ENCODE assay signal across 1 cellular context in genomic region chr12:120659151-120659525, GRCh38.
TF ChIP-seq lines count a peak whose summit lies in the region.

No MANE protein-coding gene starts in this region.

TF ChIP-seq in H1, 55 proteins besides CTCF, POLR2A, EP300 and RAD21:
- TF ChIP-seq ATF3 (IDR thresholded peaks at IDR 0.05; ENCODE audit: insufficient read depth, low read depth, low read length): no peak
- no peak for TF ChIP-seq CBX5 (IDR thresholded peaks at IDR 0.05; ENCODE audit: low read depth, low read length)
TF ChIP-seq in H1: peak in this region for 0.
